25 cellular contexts compared by ENCODE assay signal in the genomic region with DNA sequence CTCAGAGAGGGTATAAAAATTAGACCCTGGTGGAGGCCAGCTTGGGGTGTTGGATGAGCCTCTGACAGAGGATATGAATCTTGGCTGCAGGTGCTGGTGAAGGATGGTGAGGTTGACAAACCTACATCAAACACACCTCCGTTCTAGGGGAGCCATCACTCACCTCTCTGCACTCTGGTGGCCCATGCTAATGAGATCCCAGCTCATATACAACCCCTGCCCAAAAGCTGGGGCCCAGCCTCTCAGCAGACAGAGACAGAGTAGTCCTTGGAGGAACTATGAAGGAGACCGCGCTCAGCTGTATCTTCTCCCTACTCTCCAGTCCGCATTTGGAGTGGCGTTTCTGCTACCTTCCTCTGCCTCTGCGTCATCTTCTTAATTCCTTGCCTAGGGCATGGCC.
"Had no signal": no experiment of that assay in that cellular context is flagged by ENCODE, and none has a peak within 500 bp of the region (broad histone marks: within the 10 kb centered on the region; RNA-seq: fewer than 3 reads in every experiment).

No MANE protein-coding gene starts in this region.

- ATAC-seq: K562 had no signal

- H3K27ac ChIP-seq: HL-60, KMS-11, SJSA1, SK-N-MC had no signal

- H3K27ac Mint-ChIP-seq: IgD-negative memory B cell had no signal

- H3K36me3 Mint-ChIP-seq: IgD-negative memory B cell had no signal

- H3K36me3 ChIP-seq: SJSA1 had no signal

- H3K4me1 ChIP-seq: SJSA1 had no signal

- H3K4me3 ChIP-seq: K562, SJSA1, SK-N-MC had no signal

- H3K4me1 Mint-ChIP-seq: IgD-negative memory B cell had no signal

- FAIRE-seq: HTR-8/SVneo, K562, RCC 7860 had no signal

- H3K9me3 Mint-ChIP-seq: IgD-negative memory B cell had no signal

- DNase-seq: Kasumi-1, MM.1S, NCI-H1092 treated with DMSO at 0.1 percent for 48 hours, NCI-H1436, NCI-H187, NCI-H2029, NCI-H2081 treated with DMSO at 0.1 percent for 48 hours, NCI-H2171, NCI-H226, NCI-H446, NCI-H510A, NCI-H524 treated with DMSO at 0.1 percent for 48 hours, NCI-H69, NCI-H774, Right ventricle myocardium superior, RPMI8226, SIG-M5 had no signal

- H3K9me3 ChIP-seq: SJSA1 had no signal

- H3K4me3 Mint-ChIP-seq: IgD-negative memory B cell had no signal

- H3K27me3 ChIP-seq: SJSA1 had no signal
